18 cellular contexts compared by ENCODE assay signal in the genomic region with DNA sequence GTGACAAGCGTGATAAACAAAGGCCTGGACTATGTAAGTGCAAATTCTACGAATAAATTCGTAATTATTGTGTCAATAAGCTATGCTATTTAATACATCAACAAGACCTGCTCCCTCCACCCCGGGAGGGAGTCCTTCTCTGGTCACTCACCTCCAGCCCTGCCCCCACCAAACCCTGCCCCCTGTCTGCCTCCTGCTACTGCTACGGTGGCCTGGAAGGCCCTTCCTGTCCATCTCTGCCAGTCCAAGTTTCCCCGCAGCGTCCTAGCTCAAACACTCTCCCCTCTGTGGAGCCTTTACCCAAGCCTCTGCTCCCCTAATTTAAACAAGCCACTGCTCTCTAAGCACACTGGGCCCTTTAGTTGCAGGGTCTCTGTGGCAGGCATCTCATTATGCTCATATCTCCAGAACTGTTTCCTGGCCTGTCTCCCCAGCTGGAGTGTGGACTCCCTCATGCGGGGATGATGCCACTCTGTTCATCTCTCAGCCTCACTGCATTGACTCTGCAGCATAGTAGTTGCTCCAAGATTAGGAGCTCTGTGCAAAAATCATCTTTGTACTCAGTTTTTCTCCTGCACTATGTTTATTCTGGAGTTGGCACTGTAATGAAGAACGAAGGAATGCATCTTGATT.
DNase-seq lines count a peak whose midpoint lies in the region; ATAC-seq and TF ChIP-seq lines count a peak whose summit lies in the region.
"Had no signal": no experiment of that assay in that cellular context is flagged by ENCODE, and none has a peak within 500 bp of the region (broad histone marks: within the 10 kb centered on the region; RNA-seq: fewer than 3 reads in every experiment).

No MANE protein-coding gene starts in this region.

- CTCF ChIA-PET in mammary epithelial cell (lab: Charles Lee; ENCODE audit: low non-redundant PET), result no interaction called here

- intact Hi-C loops in colonic mucosa (cut with DNase I), result no loop called here
- intact Hi-C loops in testis (cut with DNase I; ENCODE audit: low total_unique reads), result no loop called here
- intact Hi-C loops in mammary epithelial cell (cut with micrococcal nuclease), result no loop called here

- dilution Hi-C loops in mammary epithelial cell (cut with HindIII; ENCODE audit: low sequenced_read_pairs), result no loop called here

- no peak overlapping the region for H3K4me3 ChIP-seq in colonic mucosa
- no peak overlapping the region for H3K4me3 ChIP-seq in iPS-20b (ENCODE audit: low read length)
- H3K4me3 ChIP-seq in testis, result no peak overlapping the region
- no peak overlapping the region for H3K4me3 ChIP-seq in mammary epithelial cell (replicated peaks in 1 of 3; ENCODE audit: insufficient read depth in 1 of 3, low read depth in 2 of 3, low read length in 3 of 3)
- H3K4me3 ChIP-seq: gastrocnemius medialis, pancreas, suprapubic skin had no signal

- in situ Hi-C loops in mammary epithelial cell (cut with MboI; ENCODE audit: low sequenced_read_pairs in 2 of 2), result no loop called here

- no peaks in the 10 kb centered on the region for H4K20me1 ChIP-seq in mammary epithelial cell (ENCODE audit: insufficient read depth, low read length)

- H3K79me2 ChIP-seq in mammary epithelial cell (ENCODE audit: insufficient read depth, low read length), result no peaks in the 10 kb centered on the region

- no peak overlapping the region for H3K27ac ChIP-seq in colonic mucosa
- no peak overlapping the region for H3K27ac ChIP-seq in iPS-20b (ENCODE audit: low read length)
- H3K27ac ChIP-seq in testis, result no peak overlapping the region
- H3K27ac ChIP-seq in mammary epithelial cell (ENCODE audit: insufficient read depth, low read depth, low read length), result no peak overlapping the region
- H3K27ac ChIP-seq: gastrocnemius medialis, pancreas, suprapubic skin had no signal

- H3K27me3 ChIP-seq in colonic mucosa, result no peaks in the 10 kb centered on the region
- H3K27me3 ChIP-seq in iPS-20b (ENCODE audit: insufficient read depth, low read length), result no peaks in the 10 kb centered on the region
- no peaks in the 10 kb centered on the region for H3K27me3 ChIP-seq in testis
- H3K27me3 ChIP-seq in mammary epithelial cell (ENCODE audit: insufficient read depth, low read length), result no peaks in the 10 kb centered on the region
- H3K27me3 ChIP-seq: gastrocnemius medialis, pancreas, suprapubic skin had no signal

- H3K36me3 ChIP-seq in colonic mucosa, result no peaks in the 10 kb centered on the region
- no peaks in the 10 kb centered on the region for H3K36me3 ChIP-seq in iPS-20b (ENCODE audit: insufficient read depth, low read depth, low read length)
- H3K36me3 ChIP-seq in testis (ENCODE audit: low read depth, missing control alignments), result no peaks in the 10 kb centered on the region
- H3K36me3 ChIP-seq in mammary epithelial cell (ENCODE audit: insufficient read depth, low read length), result no peaks in the 10 kb centered on the region
- H3K36me3 ChIP-seq: esophagus muscularis mucosa, gastrocnemius medialis, pancreas, suprapubic skin had no signal

- no peak overlapping the region for H3K9ac ChIP-seq in colonic mucosa (ENCODE audit: low read depth in 2 of 2, low read length in 2 of 2)
- H3K9ac ChIP-seq in iPS-20b (ENCODE audit: low read depth, low read length), result 0 out of 2 replicates have a peak overlapping the region, but pooled peaks have one; percentile 43
- no peak overlapping the region for H3K9ac ChIP-seq in mammary epithelial cell (ENCODE audit: insufficient read depth, low read length)

- no peaks in the 10 kb centered on the region for H3K4me1 ChIP-seq in colonic mucosa
- H3K4me1 ChIP-seq in iPS-20b (ENCODE audit: insufficient read depth, low read length), result peaks cover 24% of the 10 kb centered on the region; the same call in 1 of the 2 replicates
- H3K4me1 ChIP-seq in testis, result no peaks in the 10 kb centered on the region
- H3K4me1 ChIP-seq in mammary epithelial cell (ENCODE audit: insufficient read depth, low read length), result no peaks in the 10 kb centered on the region
- H3K4me1 ChIP-seq: gastrocnemius medialis, pancreas had no signal

- no peak for TF ChIP-seq CTCF in colonic mucosa (IDR thresholded peaks at IDR 0.05)
- TF ChIP-seq CTCF in testis (IDR thresholded peaks at IDR 0.05), result no peak
- no peak for TF ChIP-seq CTCF in mammary epithelial cell (conservative IDR thresholded peaks at IDR 0.05 in 1 of 2, IDR thresholded peaks at IDR 0.05 in 1 of 2; ENCODE audit: extremely low read depth in 1 of 2, insufficient read depth in 1 of 2, low read depth in 1 of 2, low read length in 2 of 2)

- no peak overlapping the region for H3K4me2 ChIP-seq in mammary epithelial cell (ENCODE audit: insufficient read depth, low read depth, low read length)

- no peak overlapping the region for H2AFZ ChIP-seq in mammary epithelial cell (ENCODE audit: low read depth, low read length)

- DNase-seq in RPMI7951 (ENCODE audit: low read depth), result peak; percentile 14
- DNase-seq in colonic mucosa, result peak; percentile 17
- peak; percentile 66 for DNase-seq in testis
- no peak for DNase-seq in NCI-H510A treated with DMSO at 0.1 percent for 48 hours (lab: John Stamatoyannopoulos, UW)
- no peak for DNase-seq in mammary epithelial cell
- DNase-seq: activated CD4-positive, alpha-beta T cell treated with anti-CD3 and anti-CD28 coated beads for 48 hours; effector memory CD8-positive, alpha-beta T cell; gastrocnemius medialis; Kasumi-1; mesenchymal stem cell; naive B cell; NCI-H2029; NCI-H226; pancreas had no signal

- ATAC-seq in HG03520 (IDR thresholded peaks at IDR 0.05; ENCODE audit: unreplicated experiment), result no peak
- ATAC-seq: effector memory CD8-positive, alpha-beta T cell; gastrocnemius medialis; pancreas had no signal

- no peaks in the 10 kb centered on the region for H3K9me3 ChIP-seq in colonic mucosa
- H3K9me3 ChIP-seq in iPS-20b (ENCODE audit: insufficient read depth, low read depth, low read length), result no peaks in the 10 kb centered on the region
- H3K9me3 ChIP-seq in testis, result no peaks in the 10 kb centered on the region
- no peaks in the 10 kb centered on the region for H3K9me3 ChIP-seq in mammary epithelial cell (replicated peaks; ENCODE audit: insufficient read depth, low read length)
- H3K9me3 ChIP-seq: esophagus muscularis mucosa, gastrocnemius medialis, pancreas, suprapubic skin had no signal

- WGBS in testis, 2 donors, result 56 to 65% methylated on average over 9 of the region's 9 CpGs
- WGBS in mammary epithelial cell (ENCODE audit: low coverage, missing lambda C conversion rate), result 61% methylated on average over 8 of the region's 9 CpGs

- TF ChIP-seq POLR2A in testis (IDR thresholded peaks at IDR 0.05), result no peak

- BruUV-seq in mammary epithelial cell (replicated peaks; lab: Mats Ljungman, UMichigan), result no TSS peak

Comparison
In these comparisons a context has a peak if more than half of its experiments do, and no peak if none do; other contexts are left out.
1. DNase-seq: peak in RPMI7951 (single experiment), colonic mucosa (single experiment) and testis (single experiment); none in NCI-H510A treated with DMSO at 0.1 percent for 48 hours (single experiment) and mammary epithelial cell (single experiment).